19 cellular contexts compared by ENCODE assay signal in genomic region chr15:93485922-93486327, GRCh38.
DNase-seq lines count a peak whose midpoint lies in the region; TF ChIP-seq lines count a peak whose summit lies in the region.
"Had no signal": no experiment of that assay in that cellular context is flagged by ENCODE, and none has a peak within 500 bp of the region (broad histone marks: within the 10 kb centered on the region; RNA-seq: fewer than 3 reads in every experiment).

No MANE protein-coding gene starts in this region.

- intact Hi-C loops in uterus (cut with DNase I; ENCODE audit: low total_unique reads): no loop called here

- H3K27ac Mint-ChIP-seq in endodermal cell (no peak overlapping the region), nephron (peak overlapping the region in 2 of 3 experiments; percentile 72 to 88)
- H3K27ac Mint-ChIP-seq: stimulated activated naive B cell treated with anti-CD40 and anti-IgM and Interleukin-4, amounts not matched to agents 10 μg/mL and 1 μg/mL and 100 μg/mL, for 72 hours had no signal

- peaks cover 3% of the 10 kb centered on the region for H3K27me3 Mint-ChIP-seq in endodermal cell (ENCODE audit: insufficient read depth)
- peaks cover 7% of the 10 kb centered on the region for H3K27me3 Mint-ChIP-seq in nephron (ENCODE audit: low read depth)
- H3K27me3 Mint-ChIP-seq: CD4-positive, CD25-positive, alpha-beta regulatory T cell; stimulated activated naive B cell treated with anti-CD40 and anti-IgM and Interleukin-4, amounts not matched to agents 10 μg/mL and 1 μg/mL and 100 μg/mL, for 72 hours had no signal

- H3K36me3 ChIP-seq in endodermal cell (ENCODE audit: control insufficient read depth, insufficient read depth, low read length): no peaks in the 10 kb centered on the region
- H3K36me3 ChIP-seq in uterus: no peaks in the 10 kb centered on the region

- H3K9me3 Mint-ChIP-seq in endodermal cell (no peaks in the 10 kb centered on the region), nephron (no peaks in the 10 kb centered on the region)
- H3K9me3 Mint-ChIP-seq: stimulated activated naive B cell treated with anti-CD40 and anti-IgM and Interleukin-4, amounts not matched to agents 10 μg/mL and 1 μg/mL and 100 μg/mL, for 72 hours had no signal

- 84 to 85% methylated on average over 6 of the region's 6 CpGs for WGBS in endodermal cell (ENCODE audit: insufficient coverage in 1 of 2, insufficient read length in 1 of 2), 2 experiments

- no peak overlapping the region for H3K27ac ChIP-seq in endodermal cell (ENCODE audit: low read depth, low read length)
- peak overlapping the region; percentile 62 to 69 for H3K27ac ChIP-seq in uterus
- H3K27ac ChIP-seq: parathyroid adenoma, SK-N-MC had no signal

- H3K4me3 Mint-ChIP-seq in endodermal cell (no peak overlapping the region), nephron (no peak overlapping the region)
- H3K4me3 Mint-ChIP-seq: CD4-positive, CD25-positive, alpha-beta regulatory T cell; stimulated activated naive B cell treated with anti-CD40 and anti-IgM and Interleukin-4, amounts not matched to agents 10 μg/mL and 1 μg/mL and 100 μg/mL, for 72 hours had no signal

- H3K4me1 ChIP-seq in endodermal cell (ENCODE audit: control insufficient read depth, insufficient read depth, low read length) (no peaks in the 10 kb centered on the region), uterus (no peaks in the 10 kb centered on the region)
- H3K4me1 ChIP-seq: parathyroid adenoma had no signal

- peak; percentile 50 for TF ChIP-seq CTCF in endodermal cell (conservative IDR thresholded peaks at IDR 0.05)
- peak in 1 of 3 experiments; percentile 22 for TF ChIP-seq CTCF in nephron (IDR thresholded peaks at IDR 0.05; ENCODE audit: unreplicated experiment in 3 of 3)
- TF ChIP-seq CTCF in uterus (IDR thresholded peaks at IDR 0.05): peak in 1 of 4 experiments; percentile 6

- peaks cover 2% of the 10 kb centered on the region for H3K36me3 Mint-ChIP-seq in endodermal cell (ENCODE audit: low read depth)
- H3K36me3 Mint-ChIP-seq in nephron (ENCODE audit: low read depth): no peaks in the 10 kb centered on the region
- H3K36me3 Mint-ChIP-seq: CD4-positive, CD25-positive, alpha-beta regulatory T cell; stimulated activated naive B cell treated with anti-CD40 and anti-IgM and Interleukin-4, amounts not matched to agents 10 μg/mL and 1 μg/mL and 100 μg/mL, for 72 hours had no signal

- H3K4me3 ChIP-seq in endodermal cell (ENCODE audit: low read length) (no peak overlapping the region), uterus (no peak overlapping the region)
- H3K4me3 ChIP-seq: SK-N-MC had no signal

- DNase-seq in NCI-H345 (lab: John Stamatoyannopoulos, UW) (peak; percentile 46), NCI-H345 treated with DMSO at 0.1 percent for 48 hours (lab: John Stamatoyannopoulos, UW; ENCODE audit: unreplicated experiment) (no peak), endodermal cell (no peak), uterus (peak; percentile 65 to 66), HCEC 1CT (no peak), HUDEP-2 (lab: John Stamatoyannopoulos, UW; ENCODE audit: unreplicated experiment in 76 of 76) (no peak), NCI-H1417 treated with DMSO at 0.1 percent for 48 hours (lab: John Stamatoyannopoulos, UW) (no peak)
- DNase-seq: activated CD4-positive, alpha-beta T cell treated with anti-CD3 and anti-CD28 coated beads for 48 hours; activated CD8-positive, alpha-beta memory T cell treated with anti-CD3 and anti-CD28 coated beads, Interleukin-2, amount 50 U/mL, for 4 hours; activated gamma-delta T cell; CD4-positive, CD25-positive, alpha-beta regulatory T cell; hypothalamus; KG1; NCI-H1436 treated with DMSO at 0.1 percent for 48 hours; NCI-H524; stimulated activated naive B cell treated with anti-CD40 and anti-IgM and Interleukin-4, amounts not matched to agents 10 μg/mL and 1 μg/mL and 100 μg/mL, for 72 hours had no signal

- TF ChIP-seq POLR2A in uterus (IDR thresholded peaks at IDR 0.05): no peak

- H3K27me3 ChIP-seq in endodermal cell (ENCODE audit: control insufficient read depth, insufficient read depth, low read length, poor library complexity, severe bottlenecking): no peaks in the 10 kb centered on the region
- no peaks in the 10 kb centered on the region for H3K27me3 ChIP-seq in uterus

- no peaks in the 10 kb centered on the region for H3K4me1 Mint-ChIP-seq in endodermal cell
- H3K4me1 Mint-ChIP-seq in nephron: peaks cover 48% of the 10 kb centered on the region
- H3K4me1 Mint-ChIP-seq: CD4-positive, CD25-positive, alpha-beta regulatory T cell; stimulated activated naive B cell treated with anti-CD40 and anti-IgM and Interleukin-4, amounts not matched to agents 10 μg/mL and 1 μg/mL and 100 μg/mL, for 72 hours had no signal

- no peak overlapping the region for H3K9ac ChIP-seq in endodermal cell (ENCODE audit: extremely low read depth, low read length, poor library complexity, severe bottlenecking)
- H3K9ac ChIP-seq: parathyroid adenoma had no signal

- no peaks in the 10 kb centered on the region for H3K9me3 ChIP-seq in endodermal cell (ENCODE audit: control insufficient read depth, low read length)
- H3K9me3 ChIP-seq in uterus: no peaks in the 10 kb centered on the region

Comparison
In these comparisons a context has a peak if more than half of its experiments do, and no peak if none do; other contexts are left out.
1. DNase-seq: peak in NCI-H345 (single experiment) and uterus (2 of 2); none in NCI-H345 treated with DMSO at 0.1 percent for 48 hours (single experiment), endodermal cell (single experiment), HCEC 1CT (single experiment), HUDEP-2 (0 of 76) and NCI-H1417 treated with DMSO at 0.1 percent for 48 hours (single experiment).